26 cellular contexts compared by ENCODE assay signal in genomic region chr1:43803646-43804045, GRCh38.
"Had no signal": no experiment of that assay in that cellular context is flagged by ENCODE, and none has a peak within 500 bp of the region (broad histone marks: within the 10 kb centered on the region; RNA-seq: fewer than 3 reads in every experiment).

No MANE protein-coding gene starts in this region.

- H3K4me3 Mint-ChIP-seq: immature natural killer cell; naive B cell; nephron; stimulated activated naive B cell treated with anti-CD40 and anti-IgM and Interleukin-4, amounts not matched to agents 10 μg/mL and 1 μg/mL and 100 μg/mL, for 72 hours; stimulated activated naive CD8-positive, alpha-beta T cell treated with anti-CD3 and anti-CD28 coated beads, Interleukin-15, amount 100 ng/mL, for 72 hours had no signal

- H3K27me3 Mint-ChIP-seq: naive B cell; stimulated activated naive B cell treated with anti-CD40 and anti-IgM and Interleukin-4, amounts not matched to agents 10 μg/mL and 1 μg/mL and 100 μg/mL, for 72 hours; stimulated activated naive CD8-positive, alpha-beta T cell treated with anti-CD3 and anti-CD28 coated beads, Interleukin-15, amount 100 ng/mL, for 72 hours had no signal

- H3K4me1 ChIP-seq: colonic mucosa, lower lobe of right lung, parathyroid adenoma, prostate gland, testis, tibial nerve, upper lobe of right lung had no signal

- H3K79me2 ChIP-seq: parathyroid adenoma had no signal

- H3K36me3 ChIP-seq: colonic mucosa, esophagus squamous epithelium, lower lobe of right lung, prostate gland, upper lobe of right lung, vagina had no signal

- H3K27ac Mint-ChIP-seq: immature natural killer cell; naive B cell; nephron; stimulated activated naive B cell treated with anti-CD40 and anti-IgM and Interleukin-4, amounts not matched to agents 10 μg/mL and 1 μg/mL and 100 μg/mL, for 72 hours; stimulated activated naive CD8-positive, alpha-beta T cell treated with anti-CD3 and anti-CD28 coated beads, Interleukin-15, amount 100 ng/mL, for 72 hours had no signal

- ATAC-seq: gastroesophageal sphincter; left lobe of liver; lower lobe of right lung; sciatic nerve; stimulated activated naive B cell treated with anti-CD40 and anti-IgM and Interleukin-4, amounts not matched to agents 10 μg/mL and 1 μg/mL and 100 μg/mL, for 72 hours; stimulated activated naive CD8-positive, alpha-beta T cell treated with anti-CD3 and anti-CD28 coated beads, Interleukin-15, amount 100 ng/mL, for 72 hours; upper lobe of right lung had no signal

- H3K4me1 Mint-ChIP-seq: immature natural killer cell had no signal

- H3K9me3 ChIP-seq: colonic mucosa, esophagus squamous epithelium, gastroesophageal sphincter, lower lobe of right lung, prostate gland, testis, upper lobe of right lung, vagina had no signal

- FAIRE-seq: kidney had no signal

- H3K27ac ChIP-seq: colonic mucosa, esophagus squamous epithelium, gastroesophageal sphincter, lower lobe of right lung, parathyroid adenoma, prostate gland, skin epidermis, testis, tibial nerve, upper lobe of right lung, vagina had no signal

- H2AFZ ChIP-seq: parathyroid adenoma had no signal

- DNase-seq: colonic mucosa; dermis blood vessel endothelial cell; esophagus squamous epithelium; foreskin fibroblast; immature natural killer cell; kidney; lower lobe of right lung; mesendoderm; naive B cell; occipital lobe; retina; stimulated activated CD4-positive, alpha-beta T cell treated with anti-CD3 and anti-CD28 coated beads, Interleukin-2, amount 100 ng/mL, for 24 hours; stimulated activated CD4-positive, alpha-beta T cell treated with anti-CD3 and anti-CD28 coated beads, Interleukin-4, amount 100 ng/mL, for 4 hours; stimulated activated naive B cell treated with anti-CD40 and anti-IgM and Interleukin-4, amounts not matched to agents 10 μg/mL and 1 μg/mL and 100 μg/mL, for 72 hours; stimulated activated naive CD8-positive, alpha-beta T cell treated with anti-CD3 and anti-CD28 coated beads, Interleukin-15, amount 100 ng/mL, for 72 hours; testis; upper lobe of right lung had no signal

- H3K27me3 ChIP-seq: colonic mucosa, esophagus squamous epithelium, gastroesophageal sphincter, testis, tibial nerve, upper lobe of right lung, vagina had no signal

- H3K9ac ChIP-seq: parathyroid adenoma had no signal

- H3K4me3 ChIP-seq: colonic mucosa, esophagus squamous epithelium, gastroesophageal sphincter, lower lobe of right lung, prostate gland, skin epidermis, testis, tibial nerve, upper lobe of right lung, vagina had no signal
